ENCODE assay signal across 19 cellular contexts in genomic region chr11:123865293-123865692, GRCh38. TPM values are rescaled to one million over a fixed set of nuclear protein-coding genes. Genes with fewer than 3 reads are reported as not detected.
"Had no signal": no experiment of that assay in that cellular context is flagged by ENCODE, and none has a peak within 500 bp of the region (broad histone marks: within the 10 kb centered on the region; RNA-seq: fewer than 3 reads in every experiment).

No MANE protein-coding gene starts in this region.

RNA-seq across cellular contexts. Expression of gene TMEM225, which starts 20.2 kb away (rescaled TPM):
- total RNA-seq: natural killer cell treated with Interleukin-12 subunit alpha and Interleukin-12 subunit beta and Interleukin-15 and Interleukin-18, amount 100 ng/mL, for 72 hours; neural crest cell; omental fat pad; osteocyte; pancreas; posterior vena cava; pulmonary artery endothelial cell; right atrium auricular region; sciatic nerve; smooth muscle cell; spleen; suprapubic skin; transverse colon; upper lobe of right lung; urinary bladder; uterus had no signal
- polyA plus RNA-seq: pancreas, smooth muscle cell, spleen, thymus, urinary bladder had no signal

RNA-seq across cellular contexts. Expression of gene OR8D4, which starts 36.7 kb away (rescaled TPM):
- total RNA-seq: natural killer cell treated with Interleukin-12 subunit alpha and Interleukin-12 subunit beta and Interleukin-15 and Interleukin-18, amount 100 ng/mL, for 72 hours; neural crest cell; omental fat pad; osteocyte; posterior vena cava; pulmonary artery endothelial cell; right atrium auricular region; sciatic nerve; smooth muscle cell; spleen; suprapubic skin; upper lobe of right lung had no signal
- polyA plus RNA-seq: smooth muscle cell, spleen, urinary bladder had no signal

RNA-seq across cellular contexts. Expression of gene OR6M1, which starts 59.1 kb away (rescaled TPM):
- total RNA-seq: natural killer cell treated with Interleukin-12 subunit alpha and Interleukin-12 subunit beta and Interleukin-15 and Interleukin-18, amount 100 ng/mL, for 72 hours; neural crest cell; omental fat pad; osteocyte; pancreas; posterior vena cava; prostate gland; pulmonary artery endothelial cell; right atrium auricular region; sciatic nerve; smooth muscle cell; spleen; suprapubic skin; testis; transverse colon; upper lobe of right lung; urinary bladder; uterus had no signal
- polyA plus RNA-seq: pancreas, smooth muscle cell, spleen, thymus, urinary bladder had no signal
